19 cellular contexts compared by ENCODE assay signal in the genomic region with DNA sequence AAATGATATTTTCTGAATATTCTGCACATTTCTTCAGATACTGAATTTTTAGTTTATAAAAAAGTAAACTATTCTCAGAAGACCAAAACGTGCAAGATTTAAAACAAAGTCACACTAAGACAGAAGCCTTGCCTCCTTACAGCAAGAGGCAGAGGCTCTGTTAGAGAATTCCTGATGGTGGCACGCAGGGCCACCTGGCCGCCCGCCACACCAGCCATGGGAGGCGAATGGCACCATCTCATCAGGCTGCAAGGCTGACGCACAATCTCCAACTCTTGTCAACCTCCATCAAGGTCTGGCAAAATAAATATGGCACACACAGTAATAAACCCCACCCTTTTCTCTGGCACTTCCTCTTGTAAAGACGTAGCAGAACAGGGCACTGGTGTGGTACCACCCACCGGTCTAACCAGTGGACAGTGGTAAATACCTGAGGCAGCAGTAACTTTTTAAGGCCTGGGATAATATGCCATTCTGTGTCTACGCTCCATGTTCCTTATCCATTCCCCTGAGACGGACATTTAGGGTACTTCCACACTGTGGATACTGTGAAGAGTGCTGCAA.
DNase-seq lines count a peak whose midpoint lies in the region; ATAC-seq and TF ChIP-seq lines count a peak whose summit lies in the region.
"Had no signal": no experiment of that assay in that cellular context is flagged by ENCODE, and none has a peak within 500 bp of the region (broad histone marks: within the 10 kb centered on the region; RNA-seq: fewer than 3 reads in every experiment).

No MANE protein-coding gene starts in this region.

- H3K9ac ChIP-seq in mucosa of rectum (ENCODE audit: low read depth in 1 of 2, low read length in 2 of 2): no peak overlapping the region
- H3K9ac ChIP-seq in neuronal stem cell (ENCODE audit: low read depth, low read length, poor library complexity): no peak overlapping the region
- H3K9ac ChIP-seq: KMS-11 had no signal

- peaks cover 4% of the 10 kb centered on the region for H3K36me3 Mint-ChIP-seq in IgD-negative memory B cell
- no peaks in the 10 kb centered on the region for H3K36me3 Mint-ChIP-seq in activated T-helper 17 cell treated with anti-CD3 and anti-CD28 coated beads, Interleukin-2, amount 50 U/mL, for 72 hours (ENCODE audit: low read depth)

- H3K4me3 ChIP-seq in mucosa of rectum (ENCODE audit: low read length in 2 of 2) (no peak overlapping the region), testis (no peak overlapping the region), neuronal stem cell (ENCODE audit: low read length in 2 of 2) (no peak overlapping the region)
- H3K4me3 ChIP-seq: coronary artery, HAP-1, right lobe of liver had no signal

- peak overlapping the region in 2 of 4 donors; percentile 76 to 88 for H3K4me3 Mint-ChIP-seq in IgD-negative memory B cell
- peak overlapping the region; percentile 28 for H3K4me3 Mint-ChIP-seq in activated T-helper 17 cell treated with anti-CD3 and anti-CD28 coated beads, Interleukin-2, amount 50 U/mL, for 72 hours

- H3K9me3 ChIP-seq in mucosa of rectum (ENCODE audit: control insufficient read depth in 2 of 2, low read length in 2 of 2): no peaks in the 10 kb centered on the region
- H3K9me3 ChIP-seq in testis: no peaks in the 10 kb centered on the region
- peaks cover 0 to 6% of the 10 kb centered on the region in 2 donors for H3K9me3 ChIP-seq in neuronal stem cell (replicated peaks in 1 of 2; ENCODE audit: control insufficient read depth in 2 of 2, insufficient read depth in 1 of 2, low read depth in 1 of 2, low read length in 2 of 2)
- H3K9me3 ChIP-seq: HAP-1, right lobe of liver had no signal

- no peak overlapping the region for H2AK5ac ChIP-seq in neuronal stem cell (ENCODE audit: low read depth, low read length)

- H4K91ac ChIP-seq in neuronal stem cell (ENCODE audit: low read depth, low read length, poor library complexity): no peak overlapping the region

- H3K4me2 ChIP-seq in neuronal stem cell (ENCODE audit: insufficient read depth, low read length, poor library complexity, severe bottlenecking): no peak overlapping the region
- H3K4me2 ChIP-seq: KMS-11 had no signal

- no peak overlapping the region for H4K8ac ChIP-seq in neuronal stem cell (ENCODE audit: low read depth, low read length)

- H3K9me3 Mint-ChIP-seq in IgD-negative memory B cell: peaks cover 0 to 3% (median 0%) of the 10 kb centered on the region in 3 donors
- H3K9me3 Mint-ChIP-seq in activated T-helper 17 cell treated with anti-CD3 and anti-CD28 coated beads, Interleukin-2, amount 50 U/mL, for 72 hours: no peaks in the 10 kb centered on the region

- no peak overlapping the region for H2AFZ ChIP-seq in neuronal stem cell (ENCODE audit: low read length)

- H2BK15ac ChIP-seq in neuronal stem cell (ENCODE audit: low read length): no peak overlapping the region

- no peak overlapping the region for H3K18ac ChIP-seq in neuronal stem cell (ENCODE audit: low read length)

- no peak for TF ChIP-seq POLR2A in testis (IDR thresholded peaks at IDR 0.05)

- H3K4me1 ChIP-seq in mucosa of rectum (ENCODE audit: control insufficient read depth in 2 of 2, insufficient read depth in 2 of 2, low read length in 2 of 2): peaks cover 0 to 11% of the 10 kb centered on the region in 2 donors
- peaks cover 12% of the 10 kb centered on the region for H3K4me1 ChIP-seq in testis
- no peaks in the 10 kb centered on the region for H3K4me1 ChIP-seq in neuronal stem cell (ENCODE audit: control insufficient read depth in 2 of 2, insufficient read depth in 1 of 2, low read depth in 1 of 2, low read length in 2 of 2)
- H3K4me1 ChIP-seq: foreskin keratinocyte, HAP-1 had no signal

- H3K27ac Mint-ChIP-seq in IgD-negative memory B cell: peak overlapping the region; percentile 61 to 84 (median 84)
- H3K27ac Mint-ChIP-seq in activated T-helper 17 cell treated with anti-CD3 and anti-CD28 coated beads, Interleukin-2, amount 50 U/mL, for 72 hours: peak overlapping the region; percentile 84

- H2BK5ac ChIP-seq in neuronal stem cell (ENCODE audit: low read length): no peak overlapping the region

- H2BK120ac ChIP-seq in neuronal stem cell (ENCODE audit: low read depth, low read length): no peak overlapping the region

- H3K23ac ChIP-seq in neuronal stem cell (ENCODE audit: low read depth, low read length, poor library complexity): no peak overlapping the region

- no peak overlapping the region for H3K4ac ChIP-seq in neuronal stem cell (ENCODE audit: low read length)

- no peak overlapping the region for H2BK12ac ChIP-seq in neuronal stem cell (ENCODE audit: low read length)

- ATAC-seq in activated T-helper 17 cell treated with anti-CD3 and anti-CD28 coated beads, Interleukin-2, amount 50 U/mL, for 72 hours (replicated peaks): no peak

- no peaks in the 10 kb centered on the region for H3K27me3 ChIP-seq in mucosa of rectum (ENCODE audit: control insufficient read depth in 2 of 2, insufficient read depth in 2 of 2, low read length in 2 of 2)
- no peaks in the 10 kb centered on the region for H3K27me3 ChIP-seq in testis
- H3K27me3 ChIP-seq in neuronal stem cell (ENCODE audit: control insufficient read depth in 3 of 3, insufficient read depth in 3 of 3, low read depth in 1 of 3, low read length in 3 of 3): no peaks in the 10 kb centered on the region
- H3K27me3 ChIP-seq: foreskin keratinocyte, right lobe of liver had no signal

- DNase-seq in testis: no peak
- no peak for DNase-seq in SK-N-DZ (ENCODE audit: low spot score)
- DNase-seq in cerebellar cortex (ENCODE audit: low spot score): no peak
- no peak for DNase-seq in neuronal stem cell (ENCODE audit: low spot score)
- DNase-seq: activated CD4-positive, alpha-beta T cell treated with anti-CD3 and anti-CD28 coated beads, Interleukin-2, amount 10 ng/mL, durations not matched to agents 7 days and 5 days; activated CD8-positive, alpha-beta memory T cell treated with anti-CD3 and anti-CD28 coated beads, Interleukin-2, amount 50 U/mL, for 48 hours; foreskin keratinocyte; midbrain; NCI-H1092; NCI-H69; nucleus accumbens; right lobe of liver; stimulated activated CD4-positive, alpha-beta T cell treated with anti-CD3 and anti-CD28 coated beads, Interleukin-2, amount 100 ng/mL, for 24 hours had no signal

- no peaks in the 10 kb centered on the region for H3K36me3 ChIP-seq in mucosa of rectum (ENCODE audit: control insufficient read depth in 2 of 2, insufficient read depth in 2 of 2, low read length in 2 of 2)
- H3K36me3 ChIP-seq in testis (ENCODE audit: low read depth, missing control alignments): no peaks in the 10 kb centered on the region
- H3K36me3 ChIP-seq in neuronal stem cell (replicated peaks in 1 of 2; ENCODE audit: control insufficient read depth in 2 of 2, insufficient read depth in 2 of 2, low read length in 2 of 2): peaks cover 2 to 4% of the 10 kb centered on the region in 2 donors
- H3K36me3 ChIP-seq: HAP-1, right lobe of liver had no signal

- H3K27me3 Mint-ChIP-seq in IgD-negative memory B cell: no peaks in the 10 kb centered on the region
- H3K27me3 Mint-ChIP-seq in activated T-helper 17 cell treated with anti-CD3 and anti-CD28 coated beads, Interleukin-2, amount 50 U/mL, for 72 hours: no peaks in the 10 kb centered on the region
- H3K27me3 Mint-ChIP-seq: activated CD4-positive, alpha-beta T cell treated with anti-CD3 and anti-CD28 coated beads, Interleukin-2, amount 10 ng/mL, durations not matched to agents 7 days and 5 days had no signal

- no peaks in the 10 kb centered on the region for H3K79me1 ChIP-seq in neuronal stem cell (ENCODE audit: low read depth, low read length)

- peaks cover 25 to 26% (median 26%) of the 10 kb centered on the region in 3 donors for H3K4me1 Mint-ChIP-seq in IgD-negative memory B cell
- peaks cover 22% of the 10 kb centered on the region for H3K4me1 Mint-ChIP-seq in activated T-helper 17 cell treated with anti-CD3 and anti-CD28 coated beads, Interleukin-2, amount 50 U/mL, for 72 hours

- H3K14ac ChIP-seq in neuronal stem cell (ENCODE audit: low read length): no peak overlapping the region

- intact Hi-C loops in testis (cut with DNase I; ENCODE audit: low total_unique reads): no loop called here

- no peak for TF ChIP-seq CTCF in testis (IDR thresholded peaks at IDR 0.05)

- H3K27ac ChIP-seq in mucosa of rectum (ENCODE audit: low read depth in 2 of 2, low read length in 2 of 2) (peak overlapping the region; percentile 52 to 65), testis (peak overlapping the region; percentile 18 to 66), neuronal stem cell (replicated peaks; ENCODE audit: low read length) (no peak overlapping the region)
- H3K27ac ChIP-seq: coronary artery, foreskin keratinocyte, KMS-11 had no signal

- WGBS in testis, 2 donors: 87 to 91% methylated on average over 10 of the region's 10 CpGs
- no CpG with 5 or more reads among the region's 10 CpGs for WGBS in neuronal stem cell (ENCODE audit: extremely low coverage in 2 of 2, insufficient read length in 2 of 2, insufficient replicate concordance in 1 of 2), 2 donors
